24 cellular contexts compared by ENCODE assay signal in genomic region chr14:31292962-31293616, GRCh38.
"Had no signal": no experiment of that assay in that cellular context is flagged by ENCODE, and none has a peak within 500 bp of the region (broad histone marks: within the 10 kb centered on the region; RNA-seq: fewer than 3 reads in every experiment).

No MANE protein-coding gene starts in this region.

- H3K4me3 ChIP-seq: body of pancreas, heart left ventricle, tibial artery, uterus had no signal

- H3K9me3 Mint-ChIP-seq: activated CD4-positive, alpha-beta T cell treated with anti-CD3 and anti-CD28 coated beads, Interleukin-2, amount 10 ng/mL, durations not matched to agents 24 days and 14 days; activated naive CD4-positive, alpha-beta T cell treated with anti-CD3 and anti-CD28 coated beads, Interleukin-2, amount 50 U/mL, for 72 hours; central memory CD8-positive, alpha-beta T cell; natural killer cell; stimulated activated naive B cell treated with anti-CD40 and anti-IgM and Interleukin-4, amounts not matched to agents 10 μg/mL and 1 μg/mL and 100 μg/mL, for 72 hours had no signal

- H3K9me3 ChIP-seq: body of pancreas, heart left ventricle, tibial artery, uterus had no signal

- H3K4me3 Mint-ChIP-seq: activated CD4-positive, alpha-beta T cell treated with anti-CD3 and anti-CD28 coated beads, Interleukin-2, amount 10 ng/mL, durations not matched to agents 24 days and 14 days; activated CD8-positive, alpha-beta T cell treated with anti-CD3 and anti-CD28 coated beads, Interleukin-2, amount 10 ng/mL, durations not matched to agents 7 days and 5 days; central memory CD8-positive, alpha-beta T cell; natural killer cell; stimulated activated naive B cell treated with anti-CD40 and anti-IgM and Interleukin-4, amounts not matched to agents 10 μg/mL and 1 μg/mL and 100 μg/mL, for 72 hours had no signal

- H3K4me1 Mint-ChIP-seq: activated CD4-positive, alpha-beta T cell treated with anti-CD3 and anti-CD28 coated beads, Interleukin-2, amount 10 ng/mL, durations not matched to agents 24 days and 14 days; central memory CD8-positive, alpha-beta T cell; natural killer cell had no signal

- DNase-seq: activated CD4-positive, alpha-beta T cell treated with anti-CD3 and anti-CD28 coated beads, Interleukin-2, amount 10 ng/mL, durations not matched to agents 24 days and 14 days; activated CD4-positive, CD25-positive, alpha-beta regulatory T cell; activated CD8-positive, alpha-beta memory T cell treated with anti-CD3 and anti-CD28 coated beads, Interleukin-2, amount 50 U/mL, for 4 hours; activated CD8-positive, alpha-beta T cell treated with anti-CD3 and anti-CD28 coated beads, Interleukin-2, amount 10 ng/mL, durations not matched to agents 7 days and 5 days; activated effector memory CD4-positive, alpha-beta T cell treated with anti-CD3 and anti-CD28 coated beads, Interleukin-2, amount 50 U/mL, for 16 hours; activated T-cell treated with anti-CD3 and anti-CD28 coated beads, Interleukin-2, amount 50 U/mL, for 48 hours; body of pancreas; cortex of kidney; effector CD8-positive, alpha-beta T cell; heart left ventricle; natural killer cell; stimulated activated CD4-positive, alpha-beta T cell treated with anti-CD3 and anti-CD28 coated beads, Interleukin-15, amount 100 ng/mL, for 24 hours; stimulated activated CD4-positive, alpha-beta T cell treated with anti-CD3 and anti-CD28 coated beads, Interleukin-4, amount 100 ng/mL, for 1 hour; stimulated activated naive B cell treated with anti-CD40 and anti-IgM and Interleukin-4, amounts not matched to agents 10 μg/mL and 1 μg/mL and 100 μg/mL, for 72 hours; T-helper 2 cell; tibial artery; uterus had no signal

- H3K36me3 ChIP-seq: uterus had no signal

- H3K27ac ChIP-seq: body of pancreas, epithelial cell of prostate, heart left ventricle, tibial artery, uterus had no signal

- H3K27me3 Mint-ChIP-seq: activated CD4-positive, alpha-beta T cell treated with anti-CD3 and anti-CD28 coated beads, Interleukin-2, amount 10 ng/mL, durations not matched to agents 24 days and 14 days; central memory CD8-positive, alpha-beta T cell; stimulated activated naive B cell treated with anti-CD40 and anti-IgM and Interleukin-4, amounts not matched to agents 10 μg/mL and 1 μg/mL and 100 μg/mL, for 72 hours had no signal

- FAIRE-seq: frontal cortex, keratinocyte, TTC549 had no signal

- H3K4me1 ChIP-seq: body of pancreas, heart left ventricle, uterus had no signal

- H3K36me3 Mint-ChIP-seq: activated naive CD4-positive, alpha-beta T cell treated with anti-CD3 and anti-CD28 coated beads, Interleukin-2, amount 50 U/mL, for 72 hours; natural killer cell had no signal

- H3K27me3 ChIP-seq: body of pancreas, heart left ventricle, tibial artery, uterus had no signal

- ATAC-seq: activated CD8-positive, alpha-beta T cell treated with anti-CD3 and anti-CD28 coated beads, Interleukin-2, amount 10 ng/mL, durations not matched to agents 7 days and 5 days; activated naive CD4-positive, alpha-beta T cell treated with anti-CD3 and anti-CD28 coated beads, Interleukin-2, amount 50 U/mL, for 72 hours; body of pancreas; heart left ventricle; left lobe of liver; natural killer cell; stimulated activated naive B cell treated with anti-CD40 and anti-IgM and Interleukin-4, amounts not matched to agents 10 μg/mL and 1 μg/mL and 100 μg/mL, for 72 hours had no signal

- H3K27ac Mint-ChIP-seq: activated CD4-positive, alpha-beta T cell treated with anti-CD3 and anti-CD28 coated beads, Interleukin-2, amount 10 ng/mL, durations not matched to agents 24 days and 14 days; activated CD8-positive, alpha-beta T cell treated with anti-CD3 and anti-CD28 coated beads, Interleukin-2, amount 10 ng/mL, durations not matched to agents 7 days and 5 days; natural killer cell; stimulated activated naive B cell treated with anti-CD40 and anti-IgM and Interleukin-4, amounts not matched to agents 10 μg/mL and 1 μg/mL and 100 μg/mL, for 72 hours had no signal
